Comparison of ENCODE assay signal across 1 cellular context in genomic region chr5:157300564-157300963, GRCh38.
A peak's percentile ranks its signal among the peaks of the same experiment; 100 is the strongest.
TF ChIP-seq lines count a peak whose summit lies in the region.

No MANE protein-coding gene starts in this region.

TF ChIP-seq in liver, 16 proteins besides CTCF, POLR2A, EP300 and RAD21 (continued from another document):
- peak; percentile 91 for TF ChIP-seq ZBTB33 (IDR thresholded peaks at IDR 0.05)
